ENCODE assay signal across 17 cellular contexts in genomic region chr2:109710505-109711229, GRCh38.
"Had no signal": no experiment of that assay in that cellular context is flagged by ENCODE, and none has a peak within 500 bp of the region (broad histone marks: within the 10 kb centered on the region; RNA-seq: fewer than 3 reads in every experiment).

No MANE protein-coding gene starts in this region.

- H3K4me1 ChIP-seq: adrenal gland, breast epithelium, lower lobe of right lung, parathyroid adenoma had no signal

- DNase-seq: activated CD4-positive, alpha-beta T cell treated with anti-CD3 and anti-CD28 coated beads, Interleukin-2, amount 50 U/mL, for 4 hours; activated CD4-positive, CD25-positive, alpha-beta regulatory T cell treated with anti-CD3 and anti-CD28 coated beads, Interleukin-2, amount 50 U/mL, for 72 hours; activated gamma-delta T cell treated with Interleukin-2 at 50 U/mL for 16 hours; adrenal gland; cerebellar nuclear complex; cortex of kidney; effector CD4-positive, alpha-beta T cell; esophagus squamous epithelium; lower lobe of right lung; natural killer cell; stimulated activated CD4-positive, alpha-beta T cell treated with anti-CD3 and anti-CD28 coated beads, Interleukin-12 subunit alpha, Interleukin-12 subunit beta, amount 100 ng/mL, for 4 hours; stimulated activated CD4-positive, alpha-beta T cell treated with anti-CD3 and anti-CD28 coated beads, Interleukin-1b, Interleukin-23, amount 100 ng/mL, for 48 hours; T-helper 2 cell had no signal

- H3K9ac ChIP-seq: parathyroid adenoma had no signal

- H3K36me3 ChIP-seq: adrenal gland, breast epithelium, esophagus squamous epithelium, lower lobe of right lung had no signal

- H3K27me3 ChIP-seq: adrenal gland, breast epithelium, esophagus squamous epithelium had no signal

- FAIRE-seq: astrocyte had no signal

- H3K27ac ChIP-seq: adrenal gland, breast epithelium, esophagus squamous epithelium, lower lobe of right lung, parathyroid adenoma had no signal

- H3K9me3 ChIP-seq: adrenal gland, breast epithelium, esophagus squamous epithelium, lower lobe of right lung had no signal

- H2AFZ ChIP-seq: parathyroid adenoma had no signal

- H3K79me2 ChIP-seq: parathyroid adenoma had no signal

- ATAC-seq: activated naive CD4-positive, alpha-beta T cell treated with anti-CD3 and anti-CD28 coated beads, Interleukin-2, amount 50 U/mL, for 72 hours; lower lobe of right lung; natural killer cell had no signal

- H3K4me3 ChIP-seq: adrenal gland, breast epithelium, esophagus squamous epithelium, lower lobe of right lung had no signal
